Comparison of ENCODE assay signal across 1 cellular context in the genomic region with DNA sequence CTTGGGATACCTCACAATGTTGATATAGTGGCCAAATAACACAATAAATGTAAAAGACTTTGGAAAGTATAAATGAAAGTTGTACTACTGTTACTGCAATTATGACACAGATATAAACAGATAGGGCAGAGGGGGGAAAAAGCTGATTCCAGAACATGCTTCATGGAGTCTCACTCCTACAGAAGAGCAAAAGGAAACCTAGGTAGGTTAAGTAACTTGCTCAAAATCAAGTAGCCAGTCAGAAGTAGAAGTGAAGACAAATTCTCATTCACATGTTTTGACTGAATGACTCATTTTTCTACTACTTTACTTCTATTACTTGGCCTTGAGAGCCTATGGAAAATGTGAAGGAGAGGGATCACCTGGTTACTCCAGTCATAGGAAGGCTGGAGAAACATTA.
TF ChIP-seq lines count a peak whose summit lies in the region.

No MANE protein-coding gene starts in this region.

TF ChIP-seq in GM23338, 12 proteins besides CTCF, POLR2A, EP300 and RAD21:
- TF ChIP-seq ZNF114 (CRISPR knock-in tag; IDR thresholded peaks at IDR 0.05) = no peak
- TF ChIP-seq CREB1 (CRISPR knock-in tag; IDR thresholded peaks at IDR 0.05; ENCODE audit: low read depth) = no peak
- TF ChIP-seq POLR2AphosphoS5 (IDR thresholded peaks at IDR 0.05; ENCODE audit: low read depth) = no peak
- TF ChIP-seq ZNF331 (CRISPR knock-in tag; IDR thresholded peaks at IDR 0.05; ENCODE audit: low read depth) = no peak
- TF ChIP-seq, protein P1, sequence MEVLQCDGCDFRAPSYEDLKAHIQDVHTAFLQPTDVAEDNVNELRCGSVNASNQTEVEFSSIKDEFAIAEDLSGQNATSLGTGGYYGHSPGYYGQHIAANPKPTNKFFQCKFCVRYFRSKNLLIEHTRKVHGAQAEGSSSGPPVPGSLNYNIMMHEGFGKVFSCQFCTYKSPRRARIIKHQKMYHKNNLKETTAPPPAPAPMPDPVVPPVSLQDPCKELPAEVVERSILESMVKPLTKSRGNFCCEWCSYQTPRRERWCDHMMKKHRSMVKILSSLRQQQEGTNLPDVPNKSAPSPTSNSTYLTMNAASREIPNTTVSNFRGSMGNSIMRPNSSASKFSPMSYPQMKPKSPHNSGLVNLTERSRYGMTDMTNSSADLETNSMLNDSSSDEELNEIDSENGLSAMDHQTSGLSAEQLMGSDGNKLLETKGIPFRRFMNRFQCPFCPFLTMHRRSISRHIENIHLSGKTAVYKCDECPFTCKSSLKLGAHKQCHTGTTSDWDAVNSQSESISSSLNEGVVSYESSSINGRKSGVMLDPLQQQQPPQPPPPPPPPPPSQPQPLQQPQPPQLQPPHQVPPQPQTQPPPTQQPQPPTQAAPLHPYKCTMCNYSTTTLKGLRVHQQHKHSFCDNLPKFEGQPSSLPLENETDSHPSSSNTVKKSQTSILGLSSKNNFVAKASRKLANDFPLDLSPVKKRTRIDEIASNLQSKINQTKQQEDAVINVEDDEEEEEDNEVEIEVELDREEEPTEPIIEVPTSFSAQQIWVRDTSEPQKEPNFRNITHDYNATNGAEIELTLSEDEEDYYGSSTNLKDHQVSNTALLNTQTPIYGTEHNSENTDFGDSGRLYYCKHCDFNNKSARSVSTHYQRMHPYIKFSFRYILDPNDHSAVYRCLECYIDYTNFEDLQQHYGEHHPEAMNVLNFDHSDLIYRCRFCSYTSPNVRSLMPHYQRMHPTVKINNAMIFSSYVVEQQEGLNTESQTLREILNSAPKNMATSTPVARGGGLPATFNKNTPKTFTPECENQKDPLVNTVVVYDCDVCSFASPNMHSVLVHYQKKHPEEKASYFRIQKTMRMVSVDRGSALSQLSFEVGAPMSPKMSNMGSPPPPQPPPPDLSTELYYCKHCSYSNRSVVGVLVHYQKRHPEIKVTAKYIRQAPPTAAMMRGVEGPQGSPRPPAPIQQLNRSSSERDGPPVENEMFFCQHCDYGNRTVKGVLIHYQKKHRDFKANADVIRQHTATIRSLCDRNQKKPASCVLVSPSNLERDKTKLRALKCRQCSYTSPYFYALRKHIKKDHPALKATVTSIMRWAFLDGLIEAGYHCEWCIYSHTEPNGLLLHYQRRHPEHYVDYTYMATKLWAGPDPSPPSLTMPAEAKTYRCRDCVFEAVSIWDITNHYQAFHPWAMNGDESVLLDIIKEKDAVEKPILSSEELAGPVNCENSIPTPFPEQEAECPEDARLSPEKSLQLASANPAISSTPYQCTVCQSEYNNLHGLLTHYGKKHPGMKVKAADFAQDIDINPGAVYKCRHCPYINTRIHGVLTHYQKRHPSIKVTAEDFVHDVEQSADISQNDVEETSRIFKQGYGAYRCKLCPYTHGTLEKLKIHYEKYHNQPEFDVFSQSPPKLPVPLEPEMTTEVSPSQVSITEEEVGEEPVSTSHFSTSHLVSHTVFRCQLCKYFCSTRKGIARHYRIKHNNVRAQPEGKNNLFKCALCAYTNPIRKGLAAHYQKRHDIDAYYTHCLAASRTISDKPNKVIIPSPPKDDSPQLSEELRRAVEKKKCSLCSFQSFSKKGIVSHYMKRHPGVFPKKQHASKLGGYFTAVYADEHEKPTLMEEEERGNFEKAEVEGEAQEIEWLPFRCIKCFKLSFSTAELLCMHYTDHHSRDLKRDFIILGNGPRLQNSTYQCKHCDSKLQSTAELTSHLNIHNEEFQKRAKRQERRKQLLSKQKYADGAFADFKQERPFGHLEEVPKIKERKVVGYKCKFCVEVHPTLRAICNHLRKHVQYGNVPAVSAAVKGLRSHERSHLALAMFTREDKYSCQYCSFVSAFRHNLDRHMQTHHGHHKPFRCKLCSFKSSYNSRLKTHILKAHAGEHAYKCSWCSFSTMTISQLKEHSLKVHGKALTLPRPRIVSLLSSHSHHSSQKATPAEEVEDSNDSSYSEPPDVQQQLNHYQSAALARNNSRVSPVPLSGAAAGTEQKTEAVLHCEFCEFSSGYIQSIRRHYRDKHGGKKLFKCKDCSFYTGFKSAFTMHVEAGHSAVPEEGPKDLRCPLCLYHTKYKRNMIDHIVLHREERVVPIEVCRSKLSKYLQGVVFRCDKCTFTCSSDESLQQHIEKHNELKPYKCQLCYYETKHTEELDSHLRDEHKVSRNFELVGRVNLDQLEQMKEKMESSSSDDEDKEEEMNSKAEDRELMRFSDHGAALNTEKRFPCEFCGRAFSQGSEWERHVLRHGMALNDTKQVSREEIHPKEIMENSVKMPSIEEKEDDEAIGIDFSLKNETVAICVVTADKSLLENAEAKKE (CRISPR knock-in tag; IDR thresholded peaks at IDR 0.05) = no peak
- TF ChIP-seq EZH2phosphoT487 (IDR thresholded peaks at IDR 0.05; ENCODE audit: unreplicated experiment) = no peak
- TF ChIP-seq EZH2 (IDR thresholded peaks at IDR 0.05; ENCODE audit: low read depth, unreplicated experiment) = no peak
- TF ChIP-seq NANOG (IDR thresholded peaks at IDR 0.05; ENCODE audit: borderline replicate concordance) = no peak
- TF ChIP-seq JUNB (IDR thresholded peaks at IDR 0.05; ENCODE audit: unreplicated experiment) = no peak
- TF ChIP-seq, protein P2, sequence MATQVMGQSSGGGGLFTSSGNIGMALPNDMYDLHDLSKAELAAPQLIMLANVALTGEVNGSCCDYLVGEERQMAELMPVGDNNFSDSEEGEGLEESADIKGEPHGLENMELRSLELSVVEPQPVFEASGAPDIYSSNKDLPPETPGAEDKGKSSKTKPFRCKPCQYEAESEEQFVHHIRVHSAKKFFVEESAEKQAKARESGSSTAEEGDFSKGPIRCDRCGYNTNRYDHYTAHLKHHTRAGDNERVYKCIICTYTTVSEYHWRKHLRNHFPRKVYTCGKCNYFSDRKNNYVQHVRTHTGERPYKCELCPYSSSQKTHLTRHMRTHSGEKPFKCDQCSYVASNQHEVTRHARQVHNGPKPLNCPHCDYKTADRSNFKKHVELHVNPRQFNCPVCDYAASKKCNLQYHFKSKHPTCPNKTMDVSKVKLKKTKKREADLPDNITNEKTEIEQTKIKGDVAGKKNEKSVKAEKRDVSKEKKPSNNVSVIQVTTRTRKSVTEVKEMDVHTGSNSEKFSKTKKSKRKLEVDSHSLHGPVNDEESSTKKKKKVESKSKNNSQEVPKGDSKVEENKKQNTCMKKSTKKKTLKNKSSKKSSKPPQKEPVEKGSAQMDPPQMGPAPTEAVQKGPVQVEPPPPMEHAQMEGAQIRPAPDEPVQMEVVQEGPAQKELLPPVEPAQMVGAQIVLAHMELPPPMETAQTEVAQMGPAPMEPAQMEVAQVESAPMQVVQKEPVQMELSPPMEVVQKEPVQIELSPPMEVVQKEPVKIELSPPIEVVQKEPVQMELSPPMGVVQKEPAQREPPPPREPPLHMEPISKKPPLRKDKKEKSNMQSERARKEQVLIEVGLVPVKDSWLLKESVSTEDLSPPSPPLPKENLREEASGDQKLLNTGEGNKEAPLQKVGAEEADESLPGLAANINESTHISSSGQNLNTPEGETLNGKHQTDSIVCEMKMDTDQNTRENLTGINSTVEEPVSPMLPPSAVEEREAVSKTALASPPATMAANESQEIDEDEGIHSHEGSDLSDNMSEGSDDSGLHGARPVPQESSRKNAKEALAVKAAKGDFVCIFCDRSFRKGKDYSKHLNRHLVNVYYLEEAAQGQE (IDR thresholded peaks at IDR 0.05; ENCODE audit: unreplicated experiment) = no peak
- TF ChIP-seq, protein P3, sequence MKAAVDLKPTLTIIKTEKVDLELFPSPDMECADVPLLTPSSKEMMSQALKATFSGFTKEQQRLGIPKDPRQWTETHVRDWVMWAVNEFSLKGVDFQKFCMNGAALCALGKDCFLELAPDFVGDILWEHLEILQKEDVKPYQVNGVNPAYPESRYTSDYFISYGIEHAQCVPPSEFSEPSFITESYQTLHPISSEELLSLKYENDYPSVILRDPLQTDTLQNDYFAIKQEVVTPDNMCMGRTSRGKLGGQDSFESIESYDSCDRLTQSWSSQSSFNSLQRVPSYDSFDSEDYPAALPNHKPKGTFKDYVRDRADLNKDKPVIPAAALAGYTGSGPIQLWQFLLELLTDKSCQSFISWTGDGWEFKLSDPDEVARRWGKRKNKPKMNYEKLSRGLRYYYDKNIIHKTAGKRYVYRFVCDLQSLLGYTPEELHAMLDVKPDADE (IDR thresholded peaks at IDR 0.05) = no peak
- TF ChIP-seq STAT1 (IDR thresholded peaks at IDR 0.05; ENCODE audit: unreplicated experiment) = no peak
TF ChIP-seq in GM23338: peak in this region for 0.
